ENCODE assay signal across 28 cellular contexts in the genomic region with DNA sequence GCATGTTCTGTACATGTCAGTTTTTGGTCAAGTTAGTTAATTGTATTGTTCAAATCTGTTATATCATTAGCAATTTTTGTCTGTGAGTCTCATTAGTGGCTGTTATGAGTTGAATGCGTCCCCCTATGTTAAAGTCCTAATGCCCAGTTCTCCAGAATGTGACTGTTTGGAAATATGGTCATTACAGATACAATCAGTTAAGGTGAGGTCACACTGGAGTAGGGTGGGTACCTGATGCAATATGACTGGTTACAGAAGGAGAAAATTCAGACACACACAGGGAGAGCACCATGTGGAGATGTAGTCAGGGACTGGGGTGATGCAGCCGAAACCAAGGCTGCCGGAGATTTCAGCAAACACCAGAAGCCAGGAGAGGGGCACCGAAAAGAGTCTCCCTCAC.
"Had no signal": no experiment of that assay in that cellular context is flagged by ENCODE, and none has a peak within 500 bp of the region (broad histone marks: within the 10 kb centered on the region; RNA-seq: fewer than 3 reads in every experiment).

No MANE protein-coding gene starts in this region.

- H3K4me3 ChIP-seq: colonic mucosa, esophagus muscularis mucosa, gastroesophageal sphincter, heart left ventricle, hepatocyte, prostate gland, right atrium auricular region, smooth muscle cell, thyroid gland had no signal

- H3K4me1 ChIP-seq: colonic mucosa, esophagus muscularis mucosa, heart left ventricle, prostate gland, right atrium auricular region had no signal

- H3K36me3 Mint-ChIP-seq: type B pancreatic cell had no signal

- H3K4me1 Mint-ChIP-seq: nephron progenitor cell had no signal

- H3K4me3 Mint-ChIP-seq: dendritic cell treated with granulocyte-macrophage colony-stimulating factor and Interleukin-4, amounts not matched to agents 40 ng/mL and 50 ng/mL, for 4 days; endodermal cell; naive thymus-derived CD8-positive, alpha-beta T cell; nephron progenitor cell; stimulated activated naive CD8-positive, alpha-beta T cell treated with anti-CD3 and anti-CD28 coated beads, Interleukin-15, amount 100 ng/mL, for 72 hours; type B pancreatic cell had no signal

- FAIRE-seq: kidney had no signal

- H3K9me3 Mint-ChIP-seq: dendritic cell treated with granulocyte-macrophage colony-stimulating factor and Interleukin-4, amounts not matched to agents 40 ng/mL and 50 ng/mL, for 4 days; endodermal cell; naive thymus-derived CD8-positive, alpha-beta T cell; nephron progenitor cell; stimulated activated naive CD8-positive, alpha-beta T cell treated with anti-CD3 and anti-CD28 coated beads, Interleukin-15, amount 100 ng/mL, for 72 hours; type B pancreatic cell had no signal

- H3K27me3 Mint-ChIP-seq: dendritic cell treated with granulocyte-macrophage colony-stimulating factor and Interleukin-4, amounts not matched to agents 40 ng/mL and 50 ng/mL, for 4 days; naive thymus-derived CD8-positive, alpha-beta T cell; stimulated activated naive CD8-positive, alpha-beta T cell treated with anti-CD3 and anti-CD28 coated beads, Interleukin-15, amount 100 ng/mL, for 72 hours; type B pancreatic cell had no signal

- H3K36me3 ChIP-seq: colonic mucosa, prostate gland, thyroid gland had no signal

- H3K27me3 ChIP-seq: colonic mucosa, esophagus muscularis mucosa, foreskin keratinocyte, gastroesophageal sphincter, heart left ventricle, hepatocyte, right atrium auricular region, thyroid gland had no signal

- H3K9me3 ChIP-seq: colonic mucosa, esophagus muscularis mucosa, gastroesophageal sphincter, heart left ventricle, prostate gland, right atrium auricular region, thyroid gland had no signal

- H3K27ac ChIP-seq: esophagus muscularis mucosa, gastroesophageal sphincter, heart left ventricle, hepatocyte, prostate gland, right atrium auricular region, thyroid gland had no signal

- DNase-seq: colonic mucosa; effector CD8-positive, alpha-beta T cell; endodermal cell; foreskin keratinocyte; heart left ventricle; kidney; mesendoderm; midbrain; naive thymus-derived CD8-positive, alpha-beta T cell; nephron progenitor cell; nucleus accumbens; stimulated activated CD4-positive, alpha-beta T cell treated with anti-CD3 and anti-CD28 coated beads, Interleukin-12 subunit alpha, Interleukin-12 subunit beta, amount 100 ng/mL, for 4 hours; stimulated activated CD4-positive, alpha-beta T cell treated with anti-CD3 and anti-CD28 coated beads, Interleukin-1b, Interleukin-23, amount 100 ng/mL, for 48 hours; stimulated activated CD4-positive, alpha-beta T cell treated with anti-CD3 and anti-CD28 coated beads, Interleukin-4, amount 100 ng/mL, for 1 hour; stimulated activated CD8-positive, alpha-beta memory T cell treated with anti-CD3 and anti-CD28 coated beads, Interleukin-4, amount 100 ng/mL, for 48 hours; stimulated activated naive CD4-positive, alpha-beta T cell; stimulated activated naive CD8-positive, alpha-beta T cell treated with anti-CD3 and anti-CD28 coated beads, Interleukin-15, amount 100 ng/mL, for 72 hours; thyroid gland had no signal

- ATAC-seq: foreskin keratinocyte; gastroesophageal sphincter; heart left ventricle; left lobe of liver; naive thymus-derived CD8-positive, alpha-beta T cell; sciatic nerve; stimulated activated naive CD8-positive, alpha-beta T cell treated with anti-CD3 and anti-CD28 coated beads, Interleukin-15, amount 100 ng/mL, for 72 hours had no signal

- H3K27ac Mint-ChIP-seq: dendritic cell treated with granulocyte-macrophage colony-stimulating factor and Interleukin-4, amounts not matched to agents 40 ng/mL and 50 ng/mL, for 4 days; endodermal cell; nephron progenitor cell; type B pancreatic cell had no signal
